Comparison of ENCODE assay signal across 8 cellular contexts in genomic region chr12:112381421-112381897, GRCh38. TPM values are rescaled to one million over a fixed set of nuclear protein-coding genes. Genes with fewer than 3 reads are reported as not detected.
DNase-seq lines count a peak whose midpoint lies in the region; ATAC-seq and TF ChIP-seq lines count a peak whose summit lies in the region.

No MANE protein-coding gene starts in this region.

- no peaks in the 10 kb centered on the region for H4K20me1 ChIP-seq in SU-DHL-6 (ENCODE audit: low read depth, low read length)

- peak overlapping the region; percentile 74 for H3K9ac ChIP-seq in SU-DHL-6 (ENCODE audit: low read length)
- peak overlapping the region in 1 of 2 donors; percentile 38 for H3K9ac ChIP-seq in liver (ENCODE audit: low read depth in 1 of 2, low read length in 2 of 2)

- peaks cover 10% of the 10 kb centered on the region for H3K36me3 Mint-ChIP-seq in central memory CD8-positive, alpha-beta T cell (ENCODE audit: insufficient read depth)

- no peaks in the 10 kb centered on the region for H3K9me3 Mint-ChIP-seq in central memory CD8-positive, alpha-beta T cell

- no peaks in the 10 kb centered on the region for H3K9me2 ChIP-seq in SU-DHL-6 (replicated peaks; ENCODE audit: insufficient read depth, low read length)

- TF ChIP-seq RAD21 in liver (IDR thresholded peaks at IDR 0.05), result no peak

- no peak for TF ChIP-seq CTCF in BE2C (IDR thresholded peaks at IDR 0.05; ENCODE audit: low read depth, low read length)
- no peak for TF ChIP-seq CTCF in SU-DHL-6 (IDR thresholded peaks at IDR 0.05; ENCODE audit: insufficient read depth, low read length, poor library complexity, severe bottlenecking)
- no peak for TF ChIP-seq CTCF in liver (IDR thresholded peaks at IDR 0.05; ENCODE audit: low read depth, low read length, missing input control)

- H3K36me3 ChIP-seq in BE2C (no peaks in the 10 kb centered on the region), SU-DHL-6 (ENCODE audit: low read length) (no peaks in the 10 kb centered on the region), liver (ENCODE audit: control insufficient read depth in 4 of 4, insufficient read depth in 3 of 4, low read depth in 1 of 4, low read length in 3 of 4) (no peaks in the 10 kb centered on the region)

- peak overlapping the region; percentile 100 for H2AFZ ChIP-seq in SU-DHL-6 (ENCODE audit: low read depth, low read length, severe bottlenecking)

- WGBS in liver, result 2% methylated on average over 35 of the region's 35 CpGs

- ATAC-seq in GM19043 (IDR thresholded peaks at IDR 0.05; ENCODE audit: low read depth, unreplicated experiment) (peak; percentile 35), HG03175 (IDR thresholded peaks at IDR 0.05; ENCODE audit: unreplicated experiment) (peak; percentile 49)
- ATAC-seq in central memory CD8-positive, alpha-beta T cell (replicated peaks; ENCODE audit: extremely low read depth, poor library complexity, severe bottlenecking), result peak; percentile 43
- ATAC-seq in stimulated activated naive CD8-positive, alpha-beta T cell treated with anti-CD3 and anti-CD28 coated beads, Interleukin-15, Interleukin-2, amounts not matched to agents 100 U/mL and 50 U/mL, for 24 hours, result peak; percentile 47

- H3K4me3 ChIP-seq in BE2C (ENCODE audit: low read depth, low read length) (peak overlapping the region; percentile 87), SU-DHL-6 (ENCODE audit: insufficient read depth, low read length, poor library complexity, severe bottlenecking) (peak overlapping the region; percentile 83), liver (ENCODE audit: low read depth in 1 of 3, low read length in 3 of 3) (peak overlapping the region; percentile 73 to 87 (median 75))

- H3F3A ChIP-seq in SU-DHL-6 (ENCODE audit: insufficient read depth), result no peaks in the 10 kb centered on the region

- peak overlapping the region; percentile 88 for H3K4me3 Mint-ChIP-seq in central memory CD8-positive, alpha-beta T cell

- no peaks in the 10 kb centered on the region for H3K27me3 Mint-ChIP-seq in central memory CD8-positive, alpha-beta T cell

- peak; percentile 42 for DNase-seq in BE2C
- no peak for DNase-seq in central memory CD8-positive, alpha-beta T cell (ENCODE audit: low spot score in 2 of 2)
- peak; percentile 49 for DNase-seq in stimulated activated naive CD8-positive, alpha-beta T cell treated with anti-CD3 and anti-CD28 coated beads, Interleukin-15, Interleukin-2, amounts not matched to agents 100 U/mL and 50 U/mL, for 24 hours
- DNase-seq in dedifferentiated amniotic fluid mesenchymal stem cell (ENCODE audit: extremely low spot score), result no peak

- H3K27ac Mint-ChIP-seq in central memory CD8-positive, alpha-beta T cell (ENCODE audit: low read depth), result peak overlapping the region; percentile 85

- peaks cover 22% of the 10 kb centered on the region for H3K4me1 Mint-ChIP-seq in central memory CD8-positive, alpha-beta T cell

- H3K9me3 ChIP-seq in BE2C (no peaks in the 10 kb centered on the region), SU-DHL-6 (ENCODE audit: insufficient read depth, low read length) (no peaks in the 10 kb centered on the region), liver (ENCODE audit: control insufficient read depth in 4 of 4, low read length in 3 of 4) (no peaks in the 10 kb centered on the region)

- H3K27ac ChIP-seq in SU-DHL-6 (ENCODE audit: low read depth, low read length), result peak overlapping the region; percentile 79
- peak overlapping the region in 1 of 2 donors; percentile 66 for H3K27ac ChIP-seq in liver (ENCODE audit: low read depth in 1 of 2, low read length in 2 of 2)

- H3K27me3 ChIP-seq in BE2C, result no peaks in the 10 kb centered on the region
- H3K27me3 ChIP-seq in SU-DHL-6 (ENCODE audit: low read length), result no peaks in the 10 kb centered on the region
- no peaks in the 10 kb centered on the region for H3K27me3 ChIP-seq in liver (ENCODE audit: control insufficient read depth in 4 of 4, insufficient read depth in 4 of 4, low read length in 3 of 4)

- peak overlapping the region; percentile 77 for H3K4me2 ChIP-seq in SU-DHL-6 (ENCODE audit: low read depth, low read length, poor library complexity, severe bottlenecking)

- H3K79me2 ChIP-seq in SU-DHL-6 (ENCODE audit: insufficient read depth, low read length), result peaks cover 42% of the 10 kb centered on the region

- no peaks in the 10 kb centered on the region for H3K4me1 ChIP-seq in BE2C
- H3K4me1 ChIP-seq in liver (ENCODE audit: control insufficient read depth in 4 of 4, insufficient read depth in 4 of 4, low read length in 3 of 4), result peaks cover 7 to 11% (median 7%) of the 10 kb centered on the region in 4 donors

TF ChIP-seq in liver, 16 proteins besides CTCF, POLR2A, EP300 and RAD21:
- no peak for TF ChIP-seq ZBTB33 (IDR thresholded peaks at IDR 0.05)
- TF ChIP-seq NR2F2 (IDR thresholded peaks at IDR 0.05), result no peak
- TF ChIP-seq, protein P1, sequence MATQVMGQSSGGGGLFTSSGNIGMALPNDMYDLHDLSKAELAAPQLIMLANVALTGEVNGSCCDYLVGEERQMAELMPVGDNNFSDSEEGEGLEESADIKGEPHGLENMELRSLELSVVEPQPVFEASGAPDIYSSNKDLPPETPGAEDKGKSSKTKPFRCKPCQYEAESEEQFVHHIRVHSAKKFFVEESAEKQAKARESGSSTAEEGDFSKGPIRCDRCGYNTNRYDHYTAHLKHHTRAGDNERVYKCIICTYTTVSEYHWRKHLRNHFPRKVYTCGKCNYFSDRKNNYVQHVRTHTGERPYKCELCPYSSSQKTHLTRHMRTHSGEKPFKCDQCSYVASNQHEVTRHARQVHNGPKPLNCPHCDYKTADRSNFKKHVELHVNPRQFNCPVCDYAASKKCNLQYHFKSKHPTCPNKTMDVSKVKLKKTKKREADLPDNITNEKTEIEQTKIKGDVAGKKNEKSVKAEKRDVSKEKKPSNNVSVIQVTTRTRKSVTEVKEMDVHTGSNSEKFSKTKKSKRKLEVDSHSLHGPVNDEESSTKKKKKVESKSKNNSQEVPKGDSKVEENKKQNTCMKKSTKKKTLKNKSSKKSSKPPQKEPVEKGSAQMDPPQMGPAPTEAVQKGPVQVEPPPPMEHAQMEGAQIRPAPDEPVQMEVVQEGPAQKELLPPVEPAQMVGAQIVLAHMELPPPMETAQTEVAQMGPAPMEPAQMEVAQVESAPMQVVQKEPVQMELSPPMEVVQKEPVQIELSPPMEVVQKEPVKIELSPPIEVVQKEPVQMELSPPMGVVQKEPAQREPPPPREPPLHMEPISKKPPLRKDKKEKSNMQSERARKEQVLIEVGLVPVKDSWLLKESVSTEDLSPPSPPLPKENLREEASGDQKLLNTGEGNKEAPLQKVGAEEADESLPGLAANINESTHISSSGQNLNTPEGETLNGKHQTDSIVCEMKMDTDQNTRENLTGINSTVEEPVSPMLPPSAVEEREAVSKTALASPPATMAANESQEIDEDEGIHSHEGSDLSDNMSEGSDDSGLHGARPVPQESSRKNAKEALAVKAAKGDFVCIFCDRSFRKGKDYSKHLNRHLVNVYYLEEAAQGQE (IDR thresholded peaks at IDR 0.05), result no peak
- TF ChIP-seq HNF4G (IDR thresholded peaks at IDR 0.05), result no peak
- no peak for TF ChIP-seq FOXA1 (IDR thresholded peaks at IDR 0.05)
- TF ChIP-seq ATF3 (IDR thresholded peaks at IDR 0.05), result no peak
- TF ChIP-seq MAX (IDR thresholded peaks at IDR 0.05), result no peak
- no peak for TF ChIP-seq SP1 (IDR thresholded peaks at IDR 0.05)
- no peak for TF ChIP-seq HNF4A (conservative IDR thresholded peaks at IDR 0.05)

RNA-seq across cellular contexts. Expression of gene HECTD4, which starts 0.8 kb away (rescaled TPM):
- polyA plus RNA-seq in BE2C (2012; ENCODE audit: insufficient read depth, insufficient read length, low read depth), result 47.0 TPM
- total RNA-seq in liver, result 10 to 100 TPM; 37.1 to 80.1 TPM
- polyA plus RNA-seq in liver, result 10 to 100 TPM in 1 of 2 donors, 1 to 10 TPM in 1; 4.3 to 13.9 TPM

RNA-seq across cellular contexts. Expression of gene RPL6, which starts 27.9 kb away (rescaled TPM):
- polyA plus RNA-seq in BE2C (2012; ENCODE audit: insufficient read depth, insufficient read length, low read depth), result 1,178 TPM
- total RNA-seq in liver, result 100 to 1,000 TPM; 460 to 584 TPM
- polyA plus RNA-seq in liver, result 100 to 1,000 TPM; 182 to 610 TPM

RNA-seq across cellular contexts. Expression of gene PTPN11, which starts 37.3 kb away (rescaled TPM):
- 43.4 TPM for polyA plus RNA-seq in BE2C (2012; ENCODE audit: insufficient read depth, insufficient read length, low read depth)
- total RNA-seq in liver, result 10 to 100 TPM; 33.7 to 73.3 TPM
- 10 to 100 TPM; 34.3 to 38.5 TPM for polyA plus RNA-seq in liver

Comparison
In these comparisons a context has a peak if more than half of its experiments do, and no peak if none do; other contexts are left out.
1. DNase-seq: peak in BE2C (single experiment) and stimulated activated naive CD8-positive, alpha-beta T cell treated with anti-CD3 and anti-CD28 coated beads, Interleukin-15, Interleukin-2, amounts not matched to agents 100 U/mL and 50 U/mL, for 24 hours (single experiment); none in central memory CD8-positive, alpha-beta T cell (0 of 2) and dedifferentiated amniotic fluid mesenchymal stem cell (single experiment).
2. Peak in every context shown above with its lines, with median percentiles within 50 percentile points of each other: H3K4me3 ChIP-seq and ATAC-seq.